1 cellular context compared by ENCODE assay signal in the genomic region with DNA sequence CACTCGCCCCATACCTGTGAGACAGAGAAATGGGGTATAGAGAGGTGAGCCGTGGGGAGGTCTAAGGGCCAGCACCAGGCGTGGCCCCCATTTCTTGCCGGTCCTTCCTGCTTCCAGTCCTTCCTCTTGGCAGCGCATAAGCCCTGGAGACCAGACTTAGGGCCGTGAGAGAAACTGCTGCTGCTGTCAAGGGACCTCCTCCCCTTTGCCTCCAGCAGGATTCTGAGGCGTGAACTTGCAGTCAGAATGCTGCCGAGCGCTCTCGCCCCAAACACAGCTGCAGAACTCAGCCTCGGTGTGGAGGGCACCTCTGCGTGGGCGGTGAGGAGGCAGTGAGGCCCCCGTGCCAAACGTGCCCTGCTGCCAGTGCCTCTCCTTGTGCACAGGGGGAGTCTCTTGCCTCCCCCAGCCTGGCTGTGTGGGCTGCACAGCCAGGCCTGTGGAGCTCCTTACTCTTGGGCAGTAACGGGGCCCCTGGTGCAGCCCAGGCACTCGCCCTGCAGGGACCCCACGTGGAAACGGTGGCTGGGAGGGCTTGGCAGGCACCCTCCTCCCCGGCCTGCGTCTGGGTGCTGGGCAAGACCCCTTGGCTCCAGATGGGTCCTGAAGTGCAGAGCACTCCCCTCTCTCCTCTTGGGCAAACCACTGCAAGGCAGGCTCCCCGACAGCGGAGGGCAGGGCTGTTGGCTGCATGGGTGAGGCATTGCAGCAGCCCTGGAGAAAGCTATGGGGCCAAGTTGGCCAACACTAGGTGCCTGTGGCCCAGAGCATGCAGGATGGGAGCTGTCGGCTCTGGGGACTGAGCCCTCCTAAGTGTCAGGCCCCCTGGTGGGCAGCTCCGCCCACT.
TF ChIP-seq lines count a peak whose summit lies in the region.

No MANE protein-coding gene starts in this region.

TF ChIP-seq in H1, 55 proteins besides CTCF, POLR2A, EP300 and RAD21:
- TF ChIP-seq FOSL1 (IDR thresholded peaks at IDR 0.05; ENCODE audit: insufficient read depth, low read depth, low read length) = no peak
- no peak for TF ChIP-seq BCL11A (IDR thresholded peaks at IDR 0.05; ENCODE audit: low read depth in 2 of 2, low read length in 2 of 2)
- no peak for TF ChIP-seq SRF (IDR thresholded peaks at IDR 0.05; ENCODE audit: low read depth, low read length)
- TF ChIP-seq TEAD4 (IDR thresholded peaks at IDR 0.05; ENCODE audit: low read depth, low read length) = no peak
- TF ChIP-seq ZNF274 (IDR thresholded peaks at IDR 0.05; ENCODE audit: borderline replicate concordance, extremely low read depth, low read length) = no peak
- TF ChIP-seq RFX5 (IDR thresholded peaks at IDR 0.05; ENCODE audit: borderline replicate concordance, low read depth, low read length) = no peak
- TF ChIP-seq, protein P1, sequence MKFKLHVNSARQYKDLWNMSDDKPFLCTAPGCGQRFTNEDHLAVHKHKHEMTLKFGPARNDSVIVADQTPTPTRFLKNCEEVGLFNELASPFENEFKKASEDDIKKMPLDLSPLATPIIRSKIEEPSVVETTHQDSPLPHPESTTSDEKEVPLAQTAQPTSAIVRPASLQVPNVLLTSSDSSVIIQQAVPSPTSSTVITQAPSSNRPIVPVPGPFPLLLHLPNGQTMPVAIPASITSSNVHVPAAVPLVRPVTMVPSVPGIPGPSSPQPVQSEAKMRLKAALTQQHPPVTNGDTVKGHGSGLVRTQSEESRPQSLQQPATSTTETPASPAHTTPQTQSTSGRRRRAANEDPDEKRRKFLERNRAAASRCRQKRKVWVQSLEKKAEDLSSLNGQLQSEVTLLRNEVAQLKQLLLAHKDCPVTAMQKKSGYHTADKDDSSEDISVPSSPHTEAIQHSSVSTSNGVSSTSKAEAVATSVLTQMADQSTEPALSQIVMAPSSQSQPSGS (IDR thresholded peaks at IDR 0.05; ENCODE audit: low read length) = no peak
